ENCODE assay signal across 2 cellular contexts in the genomic region with DNA sequence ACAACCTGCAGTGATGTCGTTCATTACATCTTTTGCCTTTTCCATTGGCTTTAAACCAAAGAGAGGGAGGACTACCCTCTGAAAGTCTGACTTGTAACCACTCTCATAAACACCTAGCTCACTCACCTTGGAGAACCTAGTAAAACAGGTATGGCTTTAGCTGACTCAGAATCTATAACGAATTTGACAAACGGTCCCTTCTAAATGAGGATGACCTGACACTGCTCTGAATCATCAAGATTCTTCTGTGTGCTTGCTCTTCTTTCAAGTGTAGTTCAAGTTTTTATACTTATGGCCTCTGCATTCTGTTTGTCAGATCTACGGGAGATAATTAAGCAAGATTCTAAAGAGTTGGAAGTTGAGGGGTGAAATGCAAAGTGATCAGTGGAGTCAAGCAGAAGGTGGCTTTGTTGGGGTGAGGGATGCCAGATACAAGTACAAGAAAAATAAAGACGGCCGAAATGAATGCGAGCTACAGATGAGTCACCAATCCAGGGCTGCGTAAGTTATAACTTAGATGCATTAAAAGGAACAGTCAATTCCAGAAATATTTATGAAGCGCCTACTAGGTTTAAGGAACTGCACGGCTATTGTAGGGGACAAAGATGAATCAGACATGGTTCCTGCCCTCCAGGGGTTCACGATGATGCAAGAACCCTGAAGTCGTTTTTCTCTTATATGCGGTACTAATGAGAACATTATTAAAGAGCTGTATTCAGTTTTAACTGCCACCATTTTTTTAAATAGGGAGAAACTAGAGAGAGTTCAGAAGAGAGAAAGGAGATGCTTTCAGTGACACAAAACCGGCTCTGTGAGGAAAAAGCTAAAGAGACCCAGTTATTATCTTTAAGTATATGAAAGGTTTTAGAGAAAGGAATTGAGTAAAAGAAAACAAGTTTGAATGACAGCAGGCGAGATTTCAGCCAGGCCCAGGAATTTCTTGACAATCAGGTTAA.
TF ChIP-seq lines count a peak whose summit lies in the region.

No MANE protein-coding gene starts in this region.

TF ChIP-seq in liver, 16 proteins besides CTCF, POLR2A, EP300 and RAD21:
- TF ChIP-seq FOXA2 (IDR thresholded peaks at IDR 0.05) (no peak), HNF4A (conservative IDR thresholded peaks at IDR 0.05) (no peak), JUND (IDR thresholded peaks at IDR 0.05) (no peak), TAF1 (conservative IDR thresholded peaks at IDR 0.05) (no peak), EGR1 (IDR thresholded peaks at IDR 0.05; ENCODE audit: low read depth in 2 of 2) (no peak), RXRA (IDR thresholded peaks at IDR 0.05) (no peak), GABPA (IDR thresholded peaks at IDR 0.05 in 1 of 2, conservative IDR thresholded peaks at IDR 0.05 in 1 of 2) (no peak), FOXA1 (IDR thresholded peaks at IDR 0.05) (no peak), YY1 (IDR thresholded peaks at IDR 0.05) (no peak)
- TF ChIP-seq, protein P1, sequence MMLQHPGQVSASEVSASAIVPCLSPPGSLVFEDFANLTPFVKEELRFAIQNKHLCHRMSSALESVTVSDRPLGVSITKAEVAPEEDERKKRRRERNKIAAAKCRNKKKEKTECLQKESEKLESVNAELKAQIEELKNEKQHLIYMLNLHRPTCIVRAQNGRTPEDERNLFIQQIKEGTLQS (IDR thresholded peaks at IDR 0.05): no peak
- TF ChIP-seq, protein P2, sequence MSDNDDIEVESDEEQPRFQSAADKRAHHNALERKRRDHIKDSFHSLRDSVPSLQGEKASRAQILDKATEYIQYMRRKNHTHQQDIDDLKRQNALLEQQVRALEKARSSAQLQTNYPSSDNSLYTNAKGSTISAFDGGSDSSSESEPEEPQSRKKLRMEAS (IDR thresholded peaks at IDR 0.05): no peak
- TF ChIP-seq, protein P3, sequence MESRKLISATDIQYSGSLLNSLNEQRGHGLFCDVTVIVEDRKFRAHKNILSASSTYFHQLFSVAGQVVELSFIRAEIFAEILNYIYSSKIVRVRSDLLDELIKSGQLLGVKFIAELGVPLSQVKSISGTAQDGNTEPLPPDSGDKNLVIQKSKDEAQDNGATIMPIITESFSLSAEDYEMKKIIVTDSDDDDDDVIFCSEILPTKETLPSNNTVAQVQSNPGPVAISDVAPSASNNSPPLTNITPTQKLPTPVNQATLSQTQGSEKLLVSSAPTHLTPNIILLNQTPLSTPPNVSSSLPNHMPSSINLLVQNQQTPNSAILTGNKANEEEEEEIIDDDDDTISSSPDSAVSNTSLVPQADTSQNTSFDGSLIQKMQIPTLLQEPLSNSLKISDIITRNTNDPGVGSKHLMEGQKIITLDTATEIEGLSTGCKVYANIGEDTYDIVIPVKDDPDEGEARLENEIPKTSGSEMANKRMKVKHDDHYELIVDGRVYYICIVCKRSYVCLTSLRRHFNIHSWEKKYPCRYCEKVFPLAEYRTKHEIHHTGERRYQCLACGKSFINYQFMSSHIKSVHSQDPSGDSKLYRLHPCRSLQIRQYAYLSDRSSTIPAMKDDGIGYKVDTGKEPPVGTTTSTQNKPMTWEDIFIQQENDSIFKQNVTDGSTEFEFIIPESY (IDR thresholded peaks at IDR 0.05): no peak

TF ChIP-seq in HepG2, 621 proteins besides CTCF, POLR2A, EP300 and RAD21:
- TF ChIP-seq ELF3 (CRISPR knock-in tag; IDR thresholded peaks at IDR 0.05) (no peak), EHMT2 (IDR thresholded peaks at IDR 0.05; ENCODE audit: borderline replicate concordance, low read depth, low read length) (no peak), SMARCC2 (IDR thresholded peaks at IDR 0.05) (no peak), SNAI1 (CRISPR knock-in tag; IDR thresholded peaks at IDR 0.05; ENCODE audit: borderline replicate concordance) (no peak), RAD51 (IDR thresholded peaks at IDR 0.05; ENCODE audit: borderline replicate concordance) (no peak), RFX3 (CRISPR knock-in tag; IDR thresholded peaks at IDR 0.05) (no peak), TCF12 (IDR thresholded peaks at IDR 0.05) (no peak), TCF12 (CRISPR knock-in tag; IDR thresholded peaks at IDR 0.05) (no peak), MTA3 (CRISPR knock-in tag; IDR thresholded peaks at IDR 0.05) (no peak), ELF4 (CRISPR knock-in tag; IDR thresholded peaks at IDR 0.05; ENCODE audit: borderline replicate concordance) (no peak), CAMTA2 (CRISPR knock-in tag; IDR thresholded peaks at IDR 0.05; ENCODE audit: borderline replicate concordance) (no peak), ONECUT2 (CRISPR knock-in tag; IDR thresholded peaks at IDR 0.05) (no peak), ZNF841 (CRISPR knock-in tag; IDR thresholded peaks at IDR 0.05; ENCODE audit: borderline replicate concordance) (no peak), ZNF101 (CRISPR knock-in tag; IDR thresholded peaks at IDR 0.05; ENCODE audit: borderline replicate concordance, low read depth) (no peak), ZNF629 (CRISPR knock-in tag; conservative IDR thresholded peaks at IDR 0.05) (no peak), ZNF549 (CRISPR knock-in tag; IDR thresholded peaks at IDR 0.05) (no peak)
- TF ChIP-seq, protein P4, sequence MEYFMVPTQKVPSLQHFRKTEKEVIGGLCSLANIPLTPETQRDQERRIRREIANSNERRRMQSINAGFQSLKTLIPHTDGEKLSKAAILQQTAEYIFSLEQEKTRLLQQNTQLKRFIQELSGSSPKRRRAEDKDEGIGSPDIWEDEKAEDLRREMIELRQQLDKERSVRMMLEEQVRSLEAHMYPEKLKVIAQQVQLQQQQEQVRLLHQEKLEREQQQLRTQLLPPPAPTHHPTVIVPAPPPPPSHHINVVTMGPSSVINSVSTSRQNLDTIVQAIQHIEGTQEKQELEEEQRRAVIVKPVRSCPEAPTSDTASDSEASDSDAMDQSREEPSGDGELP (IDR thresholded peaks at IDR 0.05; ENCODE audit: borderline replicate concordance, low read depth): no peak
- TF ChIP-seq, protein P5, sequence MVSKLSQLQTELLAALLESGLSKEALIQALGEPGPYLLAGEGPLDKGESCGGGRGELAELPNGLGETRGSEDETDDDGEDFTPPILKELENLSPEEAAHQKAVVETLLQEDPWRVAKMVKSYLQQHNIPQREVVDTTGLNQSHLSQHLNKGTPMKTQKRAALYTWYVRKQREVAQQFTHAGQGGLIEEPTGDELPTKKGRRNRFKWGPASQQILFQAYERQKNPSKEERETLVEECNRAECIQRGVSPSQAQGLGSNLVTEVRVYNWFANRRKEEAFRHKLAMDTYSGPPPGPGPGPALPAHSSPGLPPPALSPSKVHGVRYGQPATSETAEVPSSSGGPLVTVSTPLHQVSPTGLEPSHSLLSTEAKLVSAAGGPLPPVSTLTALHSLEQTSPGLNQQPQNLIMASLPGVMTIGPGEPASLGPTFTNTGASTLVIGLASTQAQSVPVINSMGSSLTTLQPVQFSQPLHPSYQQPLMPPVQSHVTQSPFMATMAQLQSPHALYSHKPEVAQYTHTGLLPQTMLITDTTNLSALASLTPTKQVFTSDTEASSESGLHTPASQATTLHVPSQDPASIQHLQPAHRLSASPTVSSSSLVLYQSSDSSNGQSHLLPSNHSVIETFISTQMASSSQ (IDR thresholded peaks at IDR 0.05; ENCODE audit: low read depth): no peak
- TF ChIP-seq, protein P5 (CRISPR knock-in tag; IDR thresholded peaks at IDR 0.05; ENCODE audit: borderline replicate concordance): no peak
- TF ChIP-seq, protein P6, sequence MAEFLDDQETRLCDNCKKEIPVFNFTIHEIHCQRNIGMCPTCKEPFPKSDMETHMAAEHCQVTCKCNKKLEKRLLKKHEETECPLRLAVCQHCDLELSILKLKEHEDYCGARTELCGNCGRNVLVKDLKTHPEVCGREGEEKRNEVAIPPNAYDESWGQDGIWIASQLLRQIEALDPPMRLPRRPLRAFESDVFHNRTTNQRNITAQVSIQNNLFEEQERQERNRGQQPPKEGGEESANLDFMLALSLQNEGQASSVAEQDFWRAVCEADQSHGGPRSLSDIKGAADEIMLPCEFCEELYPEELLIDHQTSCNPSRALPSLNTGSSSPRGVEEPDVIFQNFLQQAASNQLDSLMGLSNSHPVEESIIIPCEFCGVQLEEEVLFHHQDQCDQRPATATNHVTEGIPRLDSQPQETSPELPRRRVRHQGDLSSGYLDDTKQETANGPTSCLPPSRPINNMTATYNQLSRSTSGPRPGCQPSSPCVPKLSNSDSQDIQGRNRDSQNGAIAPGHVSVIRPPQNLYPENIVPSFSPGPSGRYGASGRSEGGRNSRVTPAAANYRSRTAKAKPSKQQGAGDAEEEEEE (CRISPR knock-in tag; IDR thresholded peaks at IDR 0.05; ENCODE audit: borderline replicate concordance): no peak
- TF ChIP-seq, protein P7, sequence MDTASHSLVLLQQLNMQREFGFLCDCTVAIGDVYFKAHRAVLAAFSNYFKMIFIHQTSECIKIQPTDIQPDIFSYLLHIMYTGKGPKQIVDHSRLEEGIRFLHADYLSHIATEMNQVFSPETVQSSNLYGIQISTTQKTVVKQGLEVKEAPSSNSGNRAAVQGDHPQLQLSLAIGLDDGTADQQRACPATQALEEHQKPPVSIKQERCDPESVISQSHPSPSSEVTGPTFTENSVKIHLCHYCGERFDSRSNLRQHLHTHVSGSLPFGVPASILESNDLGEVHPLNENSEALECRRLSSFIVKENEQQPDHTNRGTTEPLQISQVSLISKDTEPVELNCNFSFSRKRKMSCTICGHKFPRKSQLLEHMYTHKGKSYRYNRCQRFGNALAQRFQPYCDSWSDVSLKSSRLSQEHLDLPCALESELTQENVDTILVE (CRISPR knock-in tag; IDR thresholded peaks at IDR 0.05): no peak
- TF ChIP-seq, protein P8, sequence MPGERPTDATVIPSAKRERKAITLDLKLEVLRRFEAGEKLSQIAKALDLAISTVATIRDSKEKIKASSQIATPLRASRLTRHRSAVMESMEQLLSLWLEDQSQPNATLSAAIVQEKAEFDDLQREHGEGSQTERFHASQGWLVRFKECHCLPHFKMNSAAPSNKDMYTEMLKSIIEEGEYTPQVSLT (CRISPR knock-in tag; IDR thresholded peaks at IDR 0.05; ENCODE audit: borderline replicate concordance, low read depth): no peak
